ENCODE assay signal across 16 cellular contexts in genomic region chr5:80251636-80252035, GRCh38. TPM values are rescaled to one million over a fixed set of nuclear protein-coding genes. Genes with fewer than 3 reads are reported as not detected.
DNase-seq lines count a peak whose midpoint lies in the region; ATAC-seq and TF ChIP-seq lines count a peak whose summit lies in the region.
"Had no signal": no experiment of that assay in that cellular context is flagged by ENCODE, and none has a peak within 500 bp of the region (broad histone marks: within the 10 kb centered on the region; RNA-seq: fewer than 3 reads in every experiment).

No MANE protein-coding gene starts in this region.

- no peaks in the 10 kb centered on the region for H3K27me3 Mint-ChIP-seq in activated T-cell treated with anti-CD3 and anti-CD28 coated beads, Interleukin-2, amount 50 U/mL, for 72 hours (ENCODE audit: low read depth)
- no peaks in the 10 kb centered on the region for H3K27me3 Mint-ChIP-seq in endodermal cell (ENCODE audit: insufficient read depth)
- no peaks in the 10 kb centered on the region for H3K27me3 Mint-ChIP-seq in stimulated activated naive CD8-positive, alpha-beta T cell treated with anti-CD3 and anti-CD28 coated beads, Interleukin-15, amount 100 ng/mL, for 72 hours
- H3K27me3 Mint-ChIP-seq: IgD-negative memory B cell had no signal

- H2AFZ ChIP-seq in OCI-LY7 (ENCODE audit: low read length) (no peak overlapping the region), PC-3 (ENCODE audit: low read length) (no peak overlapping the region)

- H3K9ac ChIP-seq in endodermal cell (ENCODE audit: extremely low read depth, low read length, poor library complexity, severe bottlenecking) (no peak overlapping the region), PC-3 (ENCODE audit: low read length) (no peak overlapping the region)

- DNase-seq in activated T-cell treated with anti-CD3 and anti-CD28 coated beads, Interleukin-2, amount 50 U/mL, for 72 hours, result no peak
- DNase-seq in activated T-cell treated with anti-CD3 and anti-CD28 coated beads for 4 hours (no peak), OCI-LY7 (ENCODE audit: low spot score) (no peak), endodermal cell (no peak), PC-3 (no peak)
- no peak for DNase-seq in stimulated activated naive CD8-positive, alpha-beta T cell treated with anti-CD3 and anti-CD28 coated beads, Interleukin-15, amount 100 ng/mL, for 72 hours
- DNase-seq: ACHN, DMS153, NCI-H2029 treated with DMSO at 0.1 percent for 48 hours, ovary, SJCRH30 had no signal

- H3K4me2 ChIP-seq in OCI-LY7 (ENCODE audit: low read length), result peak overlapping the region; percentile 84
- no peak overlapping the region for H3K4me2 ChIP-seq in PC-3 (ENCODE audit: low read length)

- H3K27ac ChIP-seq in OCI-LY7 (ENCODE audit: low read depth, low read length, poor library complexity, severe bottlenecking), result peak overlapping the region; percentile 40
- H3K27ac ChIP-seq in endodermal cell (ENCODE audit: low read depth, low read length), result no peak overlapping the region
- H3K27ac ChIP-seq in PC-3 (ENCODE audit: low read length), result no peak overlapping the region
- H3K27ac ChIP-seq: ovary, SJCRH30, thoracic aorta had no signal

- H3K4me1 Mint-ChIP-seq in activated T-cell treated with anti-CD3 and anti-CD28 coated beads, Interleukin-2, amount 50 U/mL, for 72 hours (ENCODE audit: low read depth), result peaks cover 79% of the 10 kb centered on the region
- H3K4me1 Mint-ChIP-seq in endodermal cell, result peaks cover 56% of the 10 kb centered on the region
- H3K4me1 Mint-ChIP-seq in stimulated activated naive CD8-positive, alpha-beta T cell treated with anti-CD3 and anti-CD28 coated beads, Interleukin-15, amount 100 ng/mL, for 72 hours, result peaks cover 75% of the 10 kb centered on the region

- H4K20me1 ChIP-seq in OCI-LY7 (ENCODE audit: insufficient read depth, low read length) (peaks cover 28% of the 10 kb centered on the region; the same call in 1 of the 2 replicates), PC-3 (ENCODE audit: low read length) (0 out of 2 replicates have a peak, but pooled peaks cover 4% of the 10 kb centered on the region)

- H3K9me2 ChIP-seq in OCI-LY7 (ENCODE audit: insufficient read depth, low read length) (no peaks in the 10 kb centered on the region), PC-3 (replicated peaks; ENCODE audit: low read length) (no peaks in the 10 kb centered on the region)

- no peaks in the 10 kb centered on the region for H3K9me3 ChIP-seq in OCI-LY7 (ENCODE audit: low read length)
- no peaks in the 10 kb centered on the region for H3K9me3 ChIP-seq in endodermal cell (ENCODE audit: control insufficient read depth, low read length)
- no peaks in the 10 kb centered on the region for H3K9me3 ChIP-seq in PC-3 (ENCODE audit: low read length)
- H3K9me3 ChIP-seq: ovary, SJCRH30, thoracic aorta had no signal

- POLR2A ChIA-PET in OCI-LY7 (lab: Charles Lee), result interaction anchor here (0.7 to 3.9 kb wide), 8 partner anchors 13 to 75 kb away, joined by 3 to 23 read pairs (median 4); no protein-coding TSS in a partner anchor
- POLR2A ChIA-PET in PC-3 (lab: Charles Lee; ENCODE audit: unreplicated experiment), result no interaction called here

- TF ChIP-seq CTCF in OCI-LY7 (conservative IDR thresholded peaks at IDR 0.05; ENCODE audit: low read length), result no peak
- no peak for TF ChIP-seq CTCF in endodermal cell (conservative IDR thresholded peaks at IDR 0.05)
- TF ChIP-seq CTCF in PC-3 (conservative IDR thresholded peaks at IDR 0.05; ENCODE audit: low read depth, low read length), result no peak

- peak overlapping the region; percentile 88 for H3K4me3 ChIP-seq in OCI-LY7 (ENCODE audit: low read depth, low read length, poor library complexity, severe bottlenecking)
- peak overlapping the region; percentile 84 for H3K4me3 ChIP-seq in endodermal cell (ENCODE audit: low read length)
- H3K4me3 ChIP-seq in PC-3 (ENCODE audit: low read length), result no peak overlapping the region
- H3K4me3 ChIP-seq: ovary, SJCRH30, thoracic aorta had no signal

- no peaks in the 10 kb centered on the region for H3F3A ChIP-seq in PC-3 (ENCODE audit: low read length, unreplicated experiment)

- peak overlapping the region; percentile 88 to 92 for H3K4me3 Mint-ChIP-seq in activated T-cell treated with anti-CD3 and anti-CD28 coated beads, Interleukin-2, amount 50 U/mL, for 72 hours
- no peak overlapping the region for H3K4me3 Mint-ChIP-seq in endodermal cell
- H3K4me3 Mint-ChIP-seq in stimulated activated naive CD8-positive, alpha-beta T cell treated with anti-CD3 and anti-CD28 coated beads, Interleukin-15, amount 100 ng/mL, for 72 hours, result peak overlapping the region; percentile 41 to 50
- H3K4me3 Mint-ChIP-seq: mesothelial cell of epicardium had no signal

- H3K27ac Mint-ChIP-seq in activated T-cell treated with anti-CD3 and anti-CD28 coated beads, Interleukin-2, amount 50 U/mL, for 72 hours, result peak overlapping the region; percentile 73
- H3K27ac Mint-ChIP-seq in endodermal cell, result no peak overlapping the region
- H3K27ac Mint-ChIP-seq in stimulated activated naive CD8-positive, alpha-beta T cell treated with anti-CD3 and anti-CD28 coated beads, Interleukin-15, amount 100 ng/mL, for 72 hours, result peak overlapping the region in 1 of 2 donors; percentile 69
- H3K27ac Mint-ChIP-seq: IgD-negative memory B cell, mesothelial cell of epicardium had no signal

- H3K9me3 Mint-ChIP-seq in activated T-cell treated with anti-CD3 and anti-CD28 coated beads, Interleukin-2, amount 50 U/mL, for 72 hours, result no peaks in the 10 kb centered on the region
- H3K9me3 Mint-ChIP-seq in endodermal cell, result no peaks in the 10 kb centered on the region
- no peaks in the 10 kb centered on the region for H3K9me3 Mint-ChIP-seq in stimulated activated naive CD8-positive, alpha-beta T cell treated with anti-CD3 and anti-CD28 coated beads, Interleukin-15, amount 100 ng/mL, for 72 hours
- H3K9me3 Mint-ChIP-seq: IgD-negative memory B cell, mesothelial cell of epicardium had no signal

- H3K79me2 ChIP-seq in OCI-LY7 (ENCODE audit: insufficient read depth, low read depth, low read length) (peaks cover 96% of the 10 kb centered on the region), PC-3 (ENCODE audit: low read length) (peaks cover 56% of the 10 kb centered on the region)

- BruUV-seq in OCI-LY7 (replicated peaks; lab: Mats Ljungman, UMichigan), result no TSS peak
- BruUV-seq in PC-3 (replicated peaks; lab: Mats Ljungman, UMichigan), result no TSS peak

- peaks cover 69% of the 10 kb centered on the region for H3K4me1 ChIP-seq in OCI-LY7 (ENCODE audit: insufficient read depth, low read length, poor library complexity, severe bottlenecking)
- peaks cover 12% of the 10 kb centered on the region for H3K4me1 ChIP-seq in endodermal cell (ENCODE audit: control insufficient read depth, insufficient read depth, low read length)
- peaks cover 29% of the 10 kb centered on the region for H3K4me1 ChIP-seq in PC-3 (ENCODE audit: insufficient read depth, low read length)

- intact Hi-C loops in OCI-LY7 (cut with micrococcal nuclease; ENCODE audit: unreplicated experiment) (loop anchor here (5.0 to 10.0 kb wide), 2 partner anchors 109 to 267 kb away; no protein-coding TSS in a partner anchor), PC-3 (cut with micrococcal nuclease) (loop anchor here (10.0 kb wide), 1 partner anchor 127 kb away; no protein-coding TSS in a partner anchor)

- H3K36me3 ChIP-seq in OCI-LY7 (ENCODE audit: insufficient read depth, low read length) (peaks cover 18% of the 10 kb centered on the region), endodermal cell (ENCODE audit: control insufficient read depth, insufficient read depth, low read length) (peaks cover 31% of the 10 kb centered on the region), PC-3 (ENCODE audit: low read depth, low read length) (no peaks in the 10 kb centered on the region)
- H3K36me3 ChIP-seq: ovary, SJCRH30, thoracic aorta had no signal

- CTCF ChIA-PET in OCI-LY7 (lab: Charles Lee; ENCODE audit: unreplicated experiment) (interaction anchor here (0.6 to 1.1 kb wide), 2 partner anchors 39 to 62 kb away, joined by 3 to 5 read pairs; no protein-coding TSS in a partner anchor), PC-3 (lab: Charles Lee) (no interaction called here)

- WGBS in endodermal cell (ENCODE audit: insufficient coverage in 1 of 2, insufficient read length in 1 of 2), 2 experiments, result 94% methylated on average over 8 of the region's 8 CpGs

- no peak for ATAC-seq in activated T-cell treated with anti-CD3 and anti-CD28 coated beads, Interleukin-2, amount 50 U/mL, for 72 hours (replicated peaks in 1 of 2)
- ATAC-seq in stimulated activated naive CD8-positive, alpha-beta T cell treated with anti-CD3 and anti-CD28 coated beads, Interleukin-15, amount 100 ng/mL, for 72 hours, result no peak
- no peak for ATAC-seq in GM19467 (IDR thresholded peaks at IDR 0.05; ENCODE audit: unreplicated experiment)
- no peak for ATAC-seq in HG02938 (IDR thresholded peaks at IDR 0.05; ENCODE audit: unreplicated experiment)
- ATAC-seq in PC-3, result no peak

- peaks cover 12 to 15% of the 10 kb centered on the region in 2 donors for H3K36me3 Mint-ChIP-seq in activated T-cell treated with anti-CD3 and anti-CD28 coated beads, Interleukin-2, amount 50 U/mL, for 72 hours (ENCODE audit: insufficient read depth in 2 of 2)
- H3K36me3 Mint-ChIP-seq in endodermal cell (ENCODE audit: low read depth), result peaks cover 14% of the 10 kb centered on the region
- H3K36me3 Mint-ChIP-seq: mesothelial cell of epicardium had no signal

- H3K27me3 ChIP-seq in endodermal cell (ENCODE audit: control insufficient read depth, insufficient read depth, low read length, poor library complexity, severe bottlenecking) (no peaks in the 10 kb centered on the region), PC-3 (ENCODE audit: low read length) (no peaks in the 10 kb centered on the region)
- H3K27me3 ChIP-seq: ovary, SJCRH30 had no signal

RNA-seq across cellular contexts. Expression of gene SERINC5, which starts 4.2 kb away (rescaled TPM):
- 10 to 100 TPM; 41.1 to 48.3 TPM for total RNA-seq in activated T-cell treated with anti-CD3 and anti-CD28 coated beads, Interleukin-2, amount 50 U/mL, for 72 hours
- 21.6 and 31.2 TPM in 2 replicates for total RNA-seq in OCI-LY7 (2014; rRNA removed; shearing (Covaris generic))
- 87.9 and 92.1 TPM in 2 replicates for total RNA-seq in OCI-LY7 (2022)
- 100 to 1,000 TPM; 134 to 183 TPM for total RNA-seq in endodermal cell
- 34.9 TPM for polyA plus RNA-seq in endodermal cell (2013, experiment 1 of 2)
- 34.7 TPM for polyA plus RNA-seq in endodermal cell (2013, experiment 2 of 2)
- total RNA-seq in PC-3 (2014; rRNA removed), result 5.7 and 6.9 TPM in 2 replicates
